ENCODE assay signal across 23 cellular contexts in the genomic region with DNA sequence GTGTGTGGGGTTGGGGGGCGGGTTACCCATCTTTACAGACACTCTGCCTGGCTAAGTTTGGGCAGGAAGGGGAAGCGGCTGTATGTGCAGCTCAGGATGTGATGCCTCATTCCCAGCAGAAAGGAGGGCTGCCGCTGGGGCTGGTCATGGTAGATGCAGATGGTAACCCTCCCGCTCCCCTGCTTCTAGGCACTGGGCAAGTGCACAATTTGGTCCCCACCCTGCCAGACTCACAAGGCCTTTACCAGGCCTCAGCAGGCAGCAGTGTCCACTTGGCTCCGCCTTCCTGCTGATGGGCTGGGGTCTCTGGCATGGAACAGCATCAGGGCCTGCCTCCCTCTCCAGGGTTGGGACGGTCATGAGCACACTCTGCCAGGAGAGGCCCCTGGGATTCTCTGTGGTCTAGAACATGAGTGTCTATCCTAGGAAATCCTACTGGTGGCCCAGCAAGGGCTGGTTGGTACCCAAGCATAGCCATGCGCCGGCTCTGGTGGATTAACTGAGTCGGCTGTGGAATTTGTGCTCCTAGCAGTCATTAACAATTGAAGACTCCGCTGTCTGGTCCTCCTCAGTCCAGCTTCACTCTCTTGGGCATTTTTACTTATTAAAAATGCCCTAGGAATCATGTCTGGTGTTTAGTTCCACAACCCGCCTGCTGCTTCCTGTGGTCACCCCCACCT. TPM values are rescaled to one million over a fixed set of nuclear protein-coding genes. Genes with fewer than 3 reads are reported as not detected.
DNase-seq lines count a peak whose midpoint lies in the region; ATAC-seq and TF ChIP-seq lines count a peak whose summit lies in the region.
"Had no signal": no experiment of that assay in that cellular context is flagged by ENCODE, and none has a peak within 500 bp of the region (broad histone marks: within the 10 kb centered on the region; RNA-seq: fewer than 3 reads in every experiment).

No MANE protein-coding gene starts in this region.

- peak; percentile 3 for DNase-seq in activated naive CD4-positive, alpha-beta T cell treated with anti-CD3 and anti-CD28 coated beads, Interleukin-2, amount 10 ng/mL, durations not matched to agents 7 days and 5 days
- no peak for DNase-seq in activated naive CD4-positive, alpha-beta T cell treated with anti-CD3 and anti-CD28 coated beads for 36 hours
- DNase-seq in RWPE1 (ENCODE audit: low spot score) (no peak), upper lobe of right lung (peak; percentile 38), HCEC 1CT (no peak), ACHN (no peak), ureter (ENCODE audit: low spot score) (no peak)
- DNase-seq: activated CD4-positive, alpha-beta T cell treated with anti-CD3 and anti-CD28 coated beads, Interleukin-2, amount 50 U/mL, for 48 hours; CD8-positive, alpha-beta T cell; dermis blood vessel endothelial cell; NCI-H1092 treated with DMSO at 0.1 percent for 48 hours; SHP77; stimulated activated CD4-positive, alpha-beta T cell treated with anti-CD3 and anti-CD28 coated beads, Interleukin-4, amount 100 ng/mL, for 4 hours; WERI-Rb-1 had no signal

- H3K27me3 Mint-ChIP-seq in activated naive CD4-positive, alpha-beta T cell treated with anti-CD3 and anti-CD28 coated beads, Interleukin-2, amount 10 ng/mL, durations not matched to agents 7 days and 5 days: peaks cover 70% of the 10 kb centered on the region
- H3K27me3 Mint-ChIP-seq in activated naive CD4-positive, alpha-beta T cell treated with anti-CD3 and anti-CD28 coated beads for 36 hours (ENCODE audit: low read depth): peaks cover 43% of the 10 kb centered on the region

- no peak overlapping the region for H3K4me3 Mint-ChIP-seq in activated naive CD4-positive, alpha-beta T cell treated with anti-CD3 and anti-CD28 coated beads, Interleukin-2, amount 10 ng/mL, durations not matched to agents 7 days and 5 days
- no peak overlapping the region for H3K4me3 Mint-ChIP-seq in activated naive CD4-positive, alpha-beta T cell treated with anti-CD3 and anti-CD28 coated beads for 36 hours
- H3K4me3 Mint-ChIP-seq: CD8-positive, alpha-beta T cell; memory B cell; naive thymus-derived CD4-positive, alpha-beta T cell had no signal

- H4K20me1 ChIP-seq in neural cell (ENCODE audit: insufficient read depth): no peaks in the 10 kb centered on the region

- CTCF ChIA-PET in activated naive CD4-positive, alpha-beta T cell treated with anti-CD3 and anti-CD28 coated beads, Interleukin-2, amount 10 ng/mL, durations not matched to agents 7 days and 5 days (lab: Charles Lee): no interaction called here
- CTCF ChIA-PET in activated naive CD4-positive, alpha-beta T cell treated with anti-CD3 and anti-CD28 coated beads for 36 hours (lab: Charles Lee): no interaction called here
- CTCF ChIA-PET in RWPE1 (lab: Yijun Ruan, JAX): no interaction called here

- H3K9me3 ChIP-seq in neural cell (ENCODE audit: low read length) (no peaks in the 10 kb centered on the region), upper lobe of right lung (no peaks in the 10 kb centered on the region)
- H3K9me3 ChIP-seq: breast epithelium, pancreas, vagina had no signal

- H3K27ac ChIP-seq in RWPE1: peak overlapping the region; percentile 89
- peak overlapping the region; percentile 60 for H3K27ac ChIP-seq in neural cell (ENCODE audit: low read length)
- no peak overlapping the region for H3K27ac ChIP-seq in upper lobe of right lung
- H3K27ac ChIP-seq: breast epithelium, pancreas, vagina, WERI-Rb-1 had no signal

- H3K4me1 ChIP-seq in upper lobe of right lung: peaks cover 19% of the 10 kb centered on the region

- no peaks in the 10 kb centered on the region for H3K36me3 Mint-ChIP-seq in activated naive CD4-positive, alpha-beta T cell treated with anti-CD3 and anti-CD28 coated beads, Interleukin-2, amount 10 ng/mL, durations not matched to agents 7 days and 5 days
- H3K36me3 Mint-ChIP-seq in activated naive CD4-positive, alpha-beta T cell treated with anti-CD3 and anti-CD28 coated beads for 36 hours (ENCODE audit: low read depth): no peaks in the 10 kb centered on the region
- H3K36me3 Mint-ChIP-seq: CD8-positive, alpha-beta T cell; memory B cell; naive thymus-derived CD4-positive, alpha-beta T cell had no signal

- H3K27me3 ChIP-seq in neural cell (ENCODE audit: insufficient read depth, low read depth, low read length) (no peaks in the 10 kb centered on the region), upper lobe of right lung (peaks cover 37% of the 10 kb centered on the region)
- H3K27me3 ChIP-seq: vagina had no signal

- peaks cover 14% of the 10 kb centered on the region for H3K4me1 Mint-ChIP-seq in activated naive CD4-positive, alpha-beta T cell treated with anti-CD3 and anti-CD28 coated beads, Interleukin-2, amount 10 ng/mL, durations not matched to agents 7 days and 5 days
- peaks cover 10% of the 10 kb centered on the region for H3K4me1 Mint-ChIP-seq in activated naive CD4-positive, alpha-beta T cell treated with anti-CD3 and anti-CD28 coated beads for 36 hours (ENCODE audit: low read depth)

- H3K9ac ChIP-seq in neural cell (ENCODE audit: low read length): no peak overlapping the region

- H3K9me3 Mint-ChIP-seq in activated naive CD4-positive, alpha-beta T cell treated with anti-CD3 and anti-CD28 coated beads, Interleukin-2, amount 10 ng/mL, durations not matched to agents 7 days and 5 days: no peaks in the 10 kb centered on the region
- H3K9me3 Mint-ChIP-seq in activated naive CD4-positive, alpha-beta T cell treated with anti-CD3 and anti-CD28 coated beads for 36 hours: no peaks in the 10 kb centered on the region
- H3K9me3 Mint-ChIP-seq: CD8-positive, alpha-beta T cell; memory B cell; naive thymus-derived CD4-positive, alpha-beta T cell had no signal

- peaks cover 52% of the 10 kb centered on the region for H3K79me2 ChIP-seq in neural cell (replicated peaks; ENCODE audit: insufficient read depth, low read length)

- no peak for TF ChIP-seq RAD21 in neural cell (conservative IDR thresholded peaks at IDR 0.05)

- H3F3A ChIP-seq in neural cell (ENCODE audit: insufficient read depth, low read length, poor library complexity, severe bottlenecking): no peaks in the 10 kb centered on the region

- ATAC-seq in upper lobe of right lung: no peak
- ATAC-seq: CD8-positive, alpha-beta T cell; K562 had no signal

- in situ Hi-C loops in ACHN (cut with HindIII; ENCODE audit: low pct_ligation_motif_present, low pct_unique_long_range_greater_than_20kb, low sequenced_read_pairs): no loop called here

- H3K36me3 ChIP-seq in neural cell (ENCODE audit: insufficient read depth, low read length) (no peaks in the 10 kb centered on the region), upper lobe of right lung (no peaks in the 10 kb centered on the region)
- H3K36me3 ChIP-seq: breast epithelium, pancreas, vagina had no signal

- TF ChIP-seq CTCF in RWPE1 (conservative IDR thresholded peaks at IDR 0.05; ENCODE audit: low read depth): no peak
- TF ChIP-seq CTCF in neural cell (IDR thresholded peaks at IDR 0.05; ENCODE audit: poor library complexity, severe bottlenecking): no peak
- TF ChIP-seq CTCF in upper lobe of right lung (IDR thresholded peaks at IDR 0.05): no peak

- H3K4me3 ChIP-seq in neural cell (ENCODE audit: low read length) (no peak overlapping the region), upper lobe of right lung (no peak overlapping the region)
- H3K4me3 ChIP-seq: breast epithelium, K562, pancreas, vagina had no signal

- intact Hi-C loops in activated naive CD4-positive, alpha-beta T cell treated with anti-CD3 and anti-CD28 coated beads for 36 hours (cut with micrococcal nuclease): no loop called here
- intact Hi-C loops in upper lobe of right lung (cut with DNase I): no loop called here

- TF ChIP-seq EP300 in neural cell (conservative IDR thresholded peaks at IDR 0.05; ENCODE audit: poor library complexity, severe bottlenecking): no peak

- POLR2A ChIA-PET in RWPE1 (lab: Yijun Ruan, JAX; ENCODE audit: low non-redundant PET): no interaction called here

- no peak overlapping the region for H2AFZ ChIP-seq in neural cell (ENCODE audit: low read depth, low read length)

- H3K27ac Mint-ChIP-seq in activated naive CD4-positive, alpha-beta T cell treated with anti-CD3 and anti-CD28 coated beads, Interleukin-2, amount 10 ng/mL, durations not matched to agents 7 days and 5 days: no peak overlapping the region
- no peak overlapping the region for H3K27ac Mint-ChIP-seq in activated naive CD4-positive, alpha-beta T cell treated with anti-CD3 and anti-CD28 coated beads for 36 hours
- H3K27ac Mint-ChIP-seq: CD8-positive, alpha-beta T cell; memory B cell; naive thymus-derived CD4-positive, alpha-beta T cell had no signal

- no peak overlapping the region for H3K4me2 ChIP-seq in neural cell (ENCODE audit: low read length)

- no peaks in the 10 kb centered on the region for H3K9me2 ChIP-seq in neural cell (ENCODE audit: insufficient read depth, low read length)

TF ChIP-seq in neural cell, 6 proteins besides CTCF, POLR2A, EP300 and RAD21 (continues in another document):
- TF ChIP-seq EZH2 (IDR thresholded peaks at IDR 0.05; ENCODE audit: borderline replicate concordance, insufficient read depth, low read length, poor library complexity, severe bottlenecking) (no peak), SMC3 (conservative IDR thresholded peaks at IDR 0.05; ENCODE audit: poor library complexity) (no peak), MXI1 (conservative IDR thresholded peaks at IDR 0.05; ENCODE audit: poor library complexity, severe bottlenecking) (no peak), TAF1 (IDR thresholded peaks at IDR 0.05; ENCODE audit: low read depth) (no peak), POLR2AphosphoS5 (IDR thresholded peaks at IDR 0.05) (no peak)

RNA-seq across cellular contexts. Expression of gene LMO1, which starts 4.2 kb away (rescaled TPM):
- total RNA-seq in activated naive CD4-positive, alpha-beta T cell treated with anti-CD3 and anti-CD28 coated beads for 36 hours: not detected
- polyA plus RNA-seq in neural cell: 4.4 and 4.5 TPM in 2 replicates
- polyA minus RNA-seq in neural cell: 3.6 and 7.5 TPM in 2 replicates
- total RNA-seq in upper lobe of right lung: not detected
- not detected for total RNA-seq in ureter
- total RNA-seq: breast epithelium; CD8-positive, alpha-beta T cell; dermis blood vessel endothelial cell; K562; naive thymus-derived CD4-positive, alpha-beta T cell; T-helper 1 cell treated with Interleukin-12 subunit alpha and Interleukin-12 subunit beta and Interleukin-4 antibody, amounts not matched to agents 30 ng/mL and 1 ng/mL, for 36 hours; vagina had no signal
- polyA plus RNA-seq: AG04450; K562; naive thymus-derived CD4-positive, alpha-beta T cell had no signal

Comparison
In these comparisons a context has a peak if more than half of its experiments do, and no peak if none do; other contexts are left out.
1. DNase-seq: peak in activated naive CD4-positive, alpha-beta T cell treated with anti-CD3 and anti-CD28 coated beads, Interleukin-2, amount 10 ng/mL, durations not matched to agents 7 days and 5 days (single experiment) and upper lobe of right lung (single experiment); none in activated naive CD4-positive, alpha-beta T cell treated with anti-CD3 and anti-CD28 coated beads for 36 hours (single experiment), RWPE1 (single experiment), HCEC 1CT (single experiment), ACHN (single experiment) and ureter (single experiment).